Comparison of ENCODE assay signal across 10 cellular contexts in genomic region chr1:202106340-202107284, GRCh38. TPM values are rescaled to one million over a fixed set of nuclear protein-coding genes. Genes with fewer than 3 reads are reported as not detected.
DNase-seq lines count a peak whose midpoint lies in the region; ATAC-seq, FAIRE-seq and TF ChIP-seq lines count a peak whose summit lies in the region.
"Had no signal": no experiment of that assay in that cellular context is flagged by ENCODE, and none has a peak within 500 bp of the region (broad histone marks: within the 10 kb centered on the region; RNA-seq: fewer than 3 reads in every experiment).

No MANE protein-coding gene starts in this region.

- peak overlapping the region; percentile 78 for H3K4me2 ChIP-seq in HCT116 (ENCODE audit: low read length)

- intact Hi-C loops in HCT116 (cut with micrococcal nuclease) (loop anchor here (5.0 kb wide), 2 partner anchors 49 to 394 kb away; no protein-coding TSS in a partner anchor), left ventricle myocardium inferior (cut with micrococcal nuclease) (no loop called here)

- no peak overlapping the region for H2AFZ ChIP-seq in HCT116 (ENCODE audit: low read depth, low read length, poor library complexity, severe bottlenecking)

- H3K4me3 ChIP-seq in HCT116 (replicated peaks in 1 of 2; ENCODE audit: low read depth in 1 of 2, low read length in 2 of 2) (peak overlapping the region; percentile 22 to 40), left ventricle myocardium inferior (no peak overlapping the region)

- ATAC-seq in HCT116: peak; percentile 52
- ATAC-seq in HG03097 (IDR thresholded peaks at IDR 0.05; ENCODE audit: low FRiP score, unreplicated experiment): no peak

- CTCF ChIA-PET in HCT116 (lab: Charles Lee): interaction anchor here (1.2 to 3.9 kb wide), 5 partner anchors 13 to 107 kb away, joined by 3 to 26 read pairs (median 7); partner anchors contain the start of gene ELF3

- RAD21 ChIA-PET in HCT116 (lab: Charles Lee; ENCODE audit: low non-redundant PET in 1 of 2, low total read pairs in 2 of 2, uncharacterized antibody in 2 of 2, unreplicated experiment in 2 of 2): interaction anchor here (0.9 to 1.7 kb wide), 6 partner anchors 12 to 100 kb away, joined by 3 to 7 read pairs (median 4); partner anchors contain the start of gene ELF3 (in 2 of the 2)

- POLR2A ChIA-PET in HCT116 (lab: Charles Lee): interaction anchor here (0.9 to 5.0 kb wide), 13 partner anchors 7 to 99 kb away, joined by 3 to 72 read pairs (median 4); partner anchors contain the start of gene ELF3

- TF ChIP-seq RAD21 in HCT116 (IDR thresholded peaks at IDR 0.05; ENCODE audit: low read depth): no peak

- TSS peak; percentile 96 for BruUV-seq in HCT116 (replicated peaks; lab: Mats Ljungman, UMichigan)

- H3K9me2 ChIP-seq in HCT116 (ENCODE audit: insufficient read depth): no peaks in the 10 kb centered on the region

- peak overlapping the region; percentile 86 for H3K27ac ChIP-seq in HCT116 (ENCODE audit: low read depth, low read length)
- H3K27ac ChIP-seq in left ventricle myocardium inferior (replicated peaks): peak overlapping the region; percentile 94

- peak; percentile 65 for DNase-seq in HCT116 (ENCODE audit: low read depth, low spot score)
- peak; percentile 85 for DNase-seq in NCI-H774 (lab: John Stamatoyannopoulos, UW)
- no peak for DNase-seq in left ventricle myocardium inferior
- DNase-seq in renal cortical epithelial cell (ENCODE audit: low read depth): peak; percentile 50
- DNase-seq in urothelium cell line (ENCODE audit: low spot score): no peak
- DNase-seq in NK-92 treated with Interleukin-12 subunit alpha and Interleukin-12 subunit beta, amount 100 ng/mL, for 24 hours (lab: John Stamatoyannopoulos, UW): no peak
- no peak for DNase-seq in AG08395 (ENCODE audit: low spot score)
- DNase-seq: activated naive CD8-positive, alpha-beta T cell treated with anti-CD3 and anti-CD28 coated beads, Interleukin-2, amount 10 ng/mL, durations not matched to agents 7 days and 5 days; naive B cell had no signal

- TF ChIP-seq POLR2A in HCT116 (IDR thresholded peaks at IDR 0.05; ENCODE audit: borderline replicate concordance, extremely low read depth, insufficient read depth, insufficient read length): no peak

- no peak for FAIRE-seq in urothelium cell line (lab: Jason Lieb, UNC)

- H3K27me3 ChIP-seq in HCT116 (ENCODE audit: insufficient read depth, low read length) (no peaks in the 10 kb centered on the region), left ventricle myocardium inferior (ENCODE audit: low read depth) (no peaks in the 10 kb centered on the region)

- peak overlapping the region; percentile 39 for H3K9ac ChIP-seq in HCT116 (ENCODE audit: low read length)

- H3K36me3 ChIP-seq in HCT116 (ENCODE audit: control insufficient read depth in 1 of 2, insufficient read depth in 2 of 2, low read length in 2 of 2) (no peaks in the 10 kb centered on the region), left ventricle myocardium inferior (no peaks in the 10 kb centered on the region)

- H3K79me2 ChIP-seq in HCT116 (ENCODE audit: insufficient read depth, low read length): no peaks in the 10 kb centered on the region

- no peaks in the 10 kb centered on the region for H4K20me1 ChIP-seq in HCT116 (ENCODE audit: insufficient read depth)

- H3K9me3 ChIP-seq in HCT116 (ENCODE audit: control insufficient read depth in 1 of 2, insufficient read depth in 1 of 2, low read depth in 1 of 2, low read length in 2 of 2) (no peaks in the 10 kb centered on the region), left ventricle myocardium inferior (replicated peaks) (no peaks in the 10 kb centered on the region)

- TF ChIP-seq CTCF in HCT116 (IDR thresholded peaks at IDR 0.05 in 2 of 3, conservative IDR thresholded peaks at IDR 0.05 in 1 of 3; ENCODE audit: borderline replicate concordance in 1 of 3, insufficient read depth in 1 of 3, low read depth in 2 of 3, low read length in 2 of 3): no peak
- no peak for TF ChIP-seq CTCF in left ventricle myocardium inferior (IDR thresholded peaks at IDR 0.05; ENCODE audit: borderline replicate concordance)

- peaks cover 54 to 69% of the 10 kb centered on the region in 2 experiments for H3K4me1 ChIP-seq in HCT116 (ENCODE audit: control insufficient read depth in 1 of 2, insufficient read depth in 2 of 2, low read length in 2 of 2)
- H3K4me1 ChIP-seq in left ventricle myocardium inferior: peaks cover 38% of the 10 kb centered on the region

TF ChIP-seq in HCT116, 20 proteins besides CTCF, POLR2A, EP300 and RAD21:
- TF ChIP-seq, protein P1, sequence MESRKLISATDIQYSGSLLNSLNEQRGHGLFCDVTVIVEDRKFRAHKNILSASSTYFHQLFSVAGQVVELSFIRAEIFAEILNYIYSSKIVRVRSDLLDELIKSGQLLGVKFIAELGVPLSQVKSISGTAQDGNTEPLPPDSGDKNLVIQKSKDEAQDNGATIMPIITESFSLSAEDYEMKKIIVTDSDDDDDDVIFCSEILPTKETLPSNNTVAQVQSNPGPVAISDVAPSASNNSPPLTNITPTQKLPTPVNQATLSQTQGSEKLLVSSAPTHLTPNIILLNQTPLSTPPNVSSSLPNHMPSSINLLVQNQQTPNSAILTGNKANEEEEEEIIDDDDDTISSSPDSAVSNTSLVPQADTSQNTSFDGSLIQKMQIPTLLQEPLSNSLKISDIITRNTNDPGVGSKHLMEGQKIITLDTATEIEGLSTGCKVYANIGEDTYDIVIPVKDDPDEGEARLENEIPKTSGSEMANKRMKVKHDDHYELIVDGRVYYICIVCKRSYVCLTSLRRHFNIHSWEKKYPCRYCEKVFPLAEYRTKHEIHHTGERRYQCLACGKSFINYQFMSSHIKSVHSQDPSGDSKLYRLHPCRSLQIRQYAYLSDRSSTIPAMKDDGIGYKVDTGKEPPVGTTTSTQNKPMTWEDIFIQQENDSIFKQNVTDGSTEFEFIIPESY (IDR thresholded peaks at IDR 0.05; ENCODE audit: extremely low read depth, insufficient replicate concordance, low read length): no peak
- no peak for TF ChIP-seq FOSL1 (IDR thresholded peaks at IDR 0.05; ENCODE audit: low read depth)
- TF ChIP-seq SIN3A (IDR thresholded peaks at IDR 0.05; ENCODE audit: low read depth): no peak
- TF ChIP-seq ZFX (IDR thresholded peaks at IDR 0.05): no peak
- TF ChIP-seq EGR1 (IDR thresholded peaks at IDR 0.05; ENCODE audit: low read depth): no peak
- no peak for TF ChIP-seq SRF (IDR thresholded peaks at IDR 0.05; ENCODE audit: low read depth)
- no peak for TF ChIP-seq TCF7L2 (IDR thresholded peaks at IDR 0.05; ENCODE audit: borderline replicate concordance, extremely low read depth, insufficient read depth, insufficient read length)
- no peak for TF ChIP-seq ELF1 (IDR thresholded peaks at IDR 0.05; ENCODE audit: borderline replicate concordance, low read depth)
- no peak for TF ChIP-seq EZH2phosphoT487 (IDR thresholded peaks at IDR 0.05; ENCODE audit: borderline replicate concordance)
- TF ChIP-seq REST (IDR thresholded peaks at IDR 0.05; ENCODE audit: low read depth): no peak
- TF ChIP-seq JUND (IDR thresholded peaks at IDR 0.05): no peak
- no peak for TF ChIP-seq ZNF274 (IDR thresholded peaks at IDR 0.05; ENCODE audit: low read depth, low read length)
- TF ChIP-seq, protein P2, sequence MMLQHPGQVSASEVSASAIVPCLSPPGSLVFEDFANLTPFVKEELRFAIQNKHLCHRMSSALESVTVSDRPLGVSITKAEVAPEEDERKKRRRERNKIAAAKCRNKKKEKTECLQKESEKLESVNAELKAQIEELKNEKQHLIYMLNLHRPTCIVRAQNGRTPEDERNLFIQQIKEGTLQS (IDR thresholded peaks at IDR 0.05): no peak
- no peak for TF ChIP-seq EZH2 (IDR thresholded peaks at IDR 0.05)
- no peak for TF ChIP-seq SP1 (IDR thresholded peaks at IDR 0.05; ENCODE audit: low read depth)
- no peak for TF ChIP-seq YY1 (IDR thresholded peaks at IDR 0.05; ENCODE audit: extremely low read depth, insufficient replicate concordance, low read depth, low read length)
- TF ChIP-seq CEBPB (IDR thresholded peaks at IDR 0.05; ENCODE audit: low read depth): no peak
- no peak for TF ChIP-seq POLR2AphosphoS5 (IDR thresholded peaks at IDR 0.05; ENCODE audit: low read depth, low read length)
TF ChIP-seq in HCT116: peak in this region for 0.

RNA-seq across cellular contexts. Expression of gene GPR37L1, which starts 16.1 kb away (rescaled TPM):
- total RNA-seq in HCT116 (2021; ENCODE audit: unreplicated experiment) (0.10 TPM), left ventricle myocardium inferior (0.05 TPM), renal cortical epithelial cell (0.15 and 0.35 TPM in 2 replicates)
- polyA plus RNA-seq in HCT116 (2012): 0.16 and 0.19 TPM in 2 replicates
- total RNA-seq: activated naive CD8-positive, alpha-beta T cell treated with anti-CD3 and anti-CD28 coated beads, Interleukin-2, amount 10 ng/mL, durations not matched to agents 7 days and 5 days had no signal

RNA-seq across cellular contexts. Expression of gene ARL8A, which starts 37.9 kb away (rescaled TPM):
- 45.6 TPM for total RNA-seq in HCT116 (2021; ENCODE audit: unreplicated experiment)
- polyA plus RNA-seq in HCT116 (2012): 35.2 and 36.4 TPM in 2 replicates
- total RNA-seq in left ventricle myocardium inferior: 64.7 TPM
- 37.2 and 47.9 TPM in 2 replicates for total RNA-seq in renal cortical epithelial cell

RNA-seq across cellular contexts. Expression of gene PTPN7, which starts 53.8 kb away (rescaled TPM):
- total RNA-seq in HCT116 (2021; ENCODE audit: unreplicated experiment) (0.76 TPM), left ventricle myocardium inferior (0.44 TPM), renal cortical epithelial cell (not detected in 2 replicates)
- polyA plus RNA-seq in HCT116 (2012): 0.12 and 0.25 TPM in 2 replicates

Comparison
In these comparisons a context has a peak if more than half of its experiments do, and no peak if none do; other contexts are left out.
1. DNase-seq: peak in HCT116 (single experiment), NCI-H774 (single experiment) and renal cortical epithelial cell (single experiment); none in left ventricle myocardium inferior (single experiment), urothelium cell line (single experiment), NK-92 treated with Interleukin-12 subunit alpha and Interleukin-12 subunit beta, amount 100 ng/mL, for 24 hours (single experiment) and AG08395 (single experiment).